In the genomic region with DNA sequence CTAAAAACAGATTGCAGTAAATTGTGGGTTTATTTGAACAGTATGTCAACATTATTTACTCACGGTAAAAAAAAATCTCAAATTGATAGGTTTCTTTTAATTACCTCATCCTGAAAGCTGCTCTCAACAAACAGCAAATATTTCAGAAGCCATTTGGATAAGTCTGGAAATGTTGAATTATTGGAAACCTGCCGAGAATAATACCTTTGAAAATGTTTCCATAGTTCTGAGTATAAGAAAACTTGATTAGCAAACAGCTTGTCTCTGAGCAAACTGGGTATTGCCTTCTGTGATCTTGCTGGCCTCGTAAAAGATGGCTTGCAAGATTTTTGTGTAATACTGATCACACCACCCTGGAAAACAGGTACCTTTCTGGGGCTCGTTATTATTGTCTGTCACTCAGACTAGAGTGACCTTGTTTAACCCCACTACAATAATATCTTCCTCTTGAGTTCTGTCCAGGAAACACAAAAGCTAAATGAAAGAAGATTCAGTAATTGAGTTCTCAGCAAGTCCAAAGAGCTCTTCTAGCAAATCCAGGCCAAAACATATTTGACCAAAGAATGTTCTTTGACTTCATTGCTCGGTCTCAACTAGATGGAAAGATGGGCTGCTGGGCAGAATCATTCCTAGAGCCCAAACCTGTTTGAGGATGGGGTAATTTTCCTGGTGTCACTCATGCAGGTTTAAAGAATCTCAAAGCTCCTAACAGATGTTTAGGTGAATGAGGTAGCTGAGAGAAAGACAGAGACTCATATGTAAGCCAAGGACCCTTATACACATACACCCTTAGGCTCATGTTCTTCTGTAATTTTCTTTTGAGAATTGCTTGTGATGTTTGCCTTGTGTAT, we compare ENCODE assay signal across 8 cellular contexts.
DNase-seq lines count a peak whose midpoint lies in the region; ATAC-seq and TF ChIP-seq lines count a peak whose summit lies in the region.

No MANE protein-coding gene starts in this region.

- peaks cover 12% of the 10 kb centered on the region for H3K27me3 Mint-ChIP-seq in dendritic cell treated with granulocyte-macrophage colony-stimulating factor and Interleukin-4, amounts not matched to agents 40 ng/mL and 50 ng/mL, for 4 days

- peaks cover 21% of the 10 kb centered on the region for H3K4me1 Mint-ChIP-seq in dendritic cell treated with granulocyte-macrophage colony-stimulating factor and Interleukin-4, amounts not matched to agents 40 ng/mL and 50 ng/mL, for 4 days (ENCODE audit: low read depth)

- H3K9me3 ChIP-seq in neutrophil = no peaks in the 10 kb centered on the region

- no peak for TF ChIP-seq CTCF in neutrophil (IDR thresholded peaks at IDR 0.05)

- H3K36me3 Mint-ChIP-seq in dendritic cell treated with granulocyte-macrophage colony-stimulating factor and Interleukin-4, amounts not matched to agents 40 ng/mL and 50 ng/mL, for 4 days (ENCODE audit: low read depth) = peaks cover 6% of the 10 kb centered on the region

- H3K27ac Mint-ChIP-seq in dendritic cell treated with granulocyte-macrophage colony-stimulating factor and Interleukin-4, amounts not matched to agents 40 ng/mL and 50 ng/mL, for 4 days = peak overlapping the region; percentile 89

- peak overlapping the region; percentile 48 to 56 for H3K4me3 ChIP-seq in neutrophil (ENCODE audit: low read depth in 1 of 2, low read length in 1 of 2)

- no peak overlapping the region for H3K27ac ChIP-seq in neutrophil

- H3K4me3 Mint-ChIP-seq in dendritic cell treated with granulocyte-macrophage colony-stimulating factor and Interleukin-4, amounts not matched to agents 40 ng/mL and 50 ng/mL, for 4 days = peak overlapping the region; percentile 86

- peaks cover 8% of the 10 kb centered on the region for H3K9me3 Mint-ChIP-seq in dendritic cell treated with granulocyte-macrophage colony-stimulating factor and Interleukin-4, amounts not matched to agents 40 ng/mL and 50 ng/mL, for 4 days

- peaks cover 40% of the 10 kb centered on the region for H3K27me3 ChIP-seq in neutrophil

- no peak for ATAC-seq in GM19467 (IDR thresholded peaks at IDR 0.05; ENCODE audit: unreplicated experiment)

- no peaks in the 10 kb centered on the region for H3K36me3 ChIP-seq in neutrophil

- intact Hi-C loops in dendritic cell treated with granulocyte-macrophage colony-stimulating factor and Interleukin-4, amounts not matched to agents 40 ng/mL and 50 ng/mL, for 4 days (cut with micrococcal nuclease) = loop anchor here (2.0 to 10.0 kb wide), 3 partner anchors 17 to 541 kb away; partner anchors contain the start of genes C4orf33 and SCLT1

- H3K4me1 ChIP-seq in neutrophil (ENCODE audit: control insufficient read depth in 1 of 2, insufficient read depth in 1 of 2, low read depth in 1 of 2, low read length in 1 of 2) = peaks cover 4 to 6% of the 10 kb centered on the region in 2 experiments

- DNase-seq in DMS153 treated with DMSO at 0.1 percent for 48 hours (lab: John Stamatoyannopoulos, UW; ENCODE audit: unreplicated experiment) = peak; percentile 57
- DNase-seq in NCI-H2227 (lab: John Stamatoyannopoulos, UW; ENCODE audit: unreplicated experiment) = peak; percentile 35
- DNase-seq in effector CD4-positive, alpha-beta T cell = no peak
- no peak for DNase-seq in COLO668 (lab: John Stamatoyannopoulos, UW; ENCODE audit: unreplicated experiment)
- no peak for DNase-seq in nucleus accumbens (lab: John Stamatoyannopoulos, UW)

Comparison
In these comparisons a context has a peak if more than half of its experiments do, and no peak if none do; other contexts are left out.
1. DNase-seq: peak in DMS153 treated with DMSO at 0.1 percent for 48 hours (single experiment) and NCI-H2227 (single experiment); none in effector CD4-positive, alpha-beta T cell (single experiment), COLO668 (single experiment) and nucleus accumbens (0 of 56).